11 cellular contexts compared by ENCODE assay signal in the genomic region with DNA sequence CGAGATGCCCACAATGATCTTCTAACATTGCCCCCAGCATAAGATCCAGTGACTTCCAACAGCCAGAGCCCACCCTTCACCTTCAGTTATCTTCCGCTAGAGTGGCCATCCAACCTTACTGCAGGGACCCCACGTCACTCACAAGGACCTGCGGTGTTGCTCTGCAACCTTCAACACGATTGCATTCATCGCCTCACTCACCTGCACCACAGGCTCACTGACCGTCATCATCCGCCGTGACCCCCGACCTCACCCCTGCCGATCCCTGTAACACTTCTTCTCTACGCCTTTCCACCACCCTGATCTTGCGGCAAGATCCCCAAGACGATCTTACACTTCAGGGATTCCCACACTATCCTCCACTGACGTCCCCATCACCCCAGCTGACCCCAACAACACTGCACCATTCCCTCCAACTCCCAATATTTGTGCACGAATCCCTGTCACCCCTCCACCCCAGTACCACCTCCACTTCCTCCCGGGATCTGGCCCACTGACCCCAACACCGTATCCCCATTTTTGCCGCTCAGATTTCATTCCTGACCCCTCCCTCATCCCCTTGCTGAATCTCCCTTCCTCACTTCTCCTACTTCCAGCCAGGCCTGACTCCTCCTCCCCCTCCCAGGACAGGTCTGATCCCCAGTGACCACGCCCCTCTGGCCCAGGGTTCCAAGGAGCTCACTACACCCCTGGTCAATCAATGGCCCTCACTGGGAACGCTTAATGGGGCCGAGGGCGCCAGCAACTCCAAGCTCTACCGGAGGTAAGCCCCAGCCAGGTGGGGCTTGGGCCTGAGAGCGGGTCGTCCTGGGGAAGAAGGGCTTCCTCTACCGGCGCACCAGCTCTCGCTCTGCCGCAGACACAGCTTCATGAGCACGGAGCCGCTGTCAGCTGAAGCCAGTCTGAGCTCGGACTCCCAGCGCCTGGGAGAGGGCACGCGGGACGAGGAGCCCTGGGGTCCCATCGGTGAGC. TPM values are rescaled to one million over a fixed set of nuclear protein-coding genes. Genes with fewer than 3 reads are reported as not detected.
DNase-seq lines count a peak whose midpoint lies in the region; ATAC-seq and TF ChIP-seq lines count a peak whose summit lies in the region.
"Had no signal": no experiment of that assay in that cellular context is flagged by ENCODE, and none has a peak within 500 bp of the region (broad histone marks: within the 10 kb centered on the region; RNA-seq: fewer than 3 reads in every experiment).

No MANE protein-coding gene starts in this region.

- peak overlapping the region; percentile 69 for H3K4me3 Mint-ChIP-seq in activated T-cell treated with anti-CD3 and anti-CD28 coated beads, Interleukin-2, amount 50 U/mL, for 4 hours
- peak overlapping the region; percentile 81 for H3K4me3 Mint-ChIP-seq in glutamatergic neuron (ENCODE audit: unreplicated experiment)
- H3K4me3 Mint-ChIP-seq in stimulated activated memory B cell treated with anti-CD40 and anti-IgM and Interleukin-4, amounts not matched to agents 10 μg/mL and 1 μg/mL and 100 μg/mL, for 72 hours: peak overlapping the region; percentile 77

- H3K27me3 ChIP-seq in SU-DHL-6 (ENCODE audit: low read length): no peaks in the 10 kb centered on the region
- H3K27me3 ChIP-seq in stomach: peaks cover 12 to 69% (median 47%) of the 10 kb centered on the region in 3 donors

- H3K9me3 ChIP-seq in SU-DHL-6 (ENCODE audit: insufficient read depth, low read length) (no peaks in the 10 kb centered on the region), stomach (no peaks in the 10 kb centered on the region)
- H3K9me3 ChIP-seq: Peyer's patch had no signal

- WGBS in stomach, 5 donors: 5 to 8% (median 7%) methylated on average over 29 to 38 of the region's 38 CpGs

- no peak for TF ChIP-seq EP300 in stomach (IDR thresholded peaks at IDR 0.05)

- peaks cover 12% of the 10 kb centered on the region for H3K4me1 Mint-ChIP-seq in activated T-cell treated with anti-CD3 and anti-CD28 coated beads, Interleukin-2, amount 50 U/mL, for 4 hours (ENCODE audit: low read depth)
- H3K4me1 Mint-ChIP-seq in glutamatergic neuron (ENCODE audit: low read depth, unreplicated experiment): peaks cover 25% of the 10 kb centered on the region
- peaks cover 14% of the 10 kb centered on the region for H3K4me1 Mint-ChIP-seq in stimulated activated memory B cell treated with anti-CD40 and anti-IgM and Interleukin-4, amounts not matched to agents 10 μg/mL and 1 μg/mL and 100 μg/mL, for 72 hours

- no peaks in the 10 kb centered on the region for H3F3A ChIP-seq in SU-DHL-6 (ENCODE audit: insufficient read depth)

- no peaks in the 10 kb centered on the region for H3K36me3 ChIP-seq in SU-DHL-6 (ENCODE audit: low read length)
- H3K36me3 ChIP-seq in stomach: peaks cover 17 to 26% (median 21%) of the 10 kb centered on the region in 4 donors

- no peaks in the 10 kb centered on the region for H4K20me1 ChIP-seq in SU-DHL-6 (ENCODE audit: low read depth, low read length)

- no peaks in the 10 kb centered on the region for H3K9me2 ChIP-seq in SU-DHL-6 (replicated peaks; ENCODE audit: insufficient read depth, low read length)

- intact Hi-C loops in stomach (cut with DNase I; ENCODE audit: low total_unique reads): no loop called here

- H3K9me3 Mint-ChIP-seq in activated T-cell treated with anti-CD3 and anti-CD28 coated beads, Interleukin-2, amount 50 U/mL, for 4 hours: no peaks in the 10 kb centered on the region
- peaks cover 20% of the 10 kb centered on the region for H3K9me3 Mint-ChIP-seq in glutamatergic neuron (ENCODE audit: unreplicated experiment)
- no peaks in the 10 kb centered on the region for H3K9me3 Mint-ChIP-seq in stimulated activated memory B cell treated with anti-CD40 and anti-IgM and Interleukin-4, amounts not matched to agents 10 μg/mL and 1 μg/mL and 100 μg/mL, for 72 hours

- no peak for TF ChIP-seq CTCF in SU-DHL-6 (IDR thresholded peaks at IDR 0.05; ENCODE audit: insufficient read depth, low read length, poor library complexity, severe bottlenecking)
- TF ChIP-seq CTCF in glutamatergic neuron (IDR thresholded peaks at IDR 0.05; ENCODE audit: partially characterized antibody, unreplicated experiment): no peak
- no peak for TF ChIP-seq CTCF in stomach (IDR thresholded peaks at IDR 0.05)

- peaks cover 6% of the 10 kb centered on the region for H3K36me3 Mint-ChIP-seq in activated T-cell treated with anti-CD3 and anti-CD28 coated beads, Interleukin-2, amount 50 U/mL, for 4 hours (ENCODE audit: insufficient read depth)
- H3K36me3 Mint-ChIP-seq in glutamatergic neuron (ENCODE audit: unreplicated experiment): peaks cover 17% of the 10 kb centered on the region
- H3K36me3 Mint-ChIP-seq in stimulated activated memory B cell treated with anti-CD40 and anti-IgM and Interleukin-4, amounts not matched to agents 10 μg/mL and 1 μg/mL and 100 μg/mL, for 72 hours: peaks cover 25% of the 10 kb centered on the region

- no peak overlapping the region for H2AFZ ChIP-seq in SU-DHL-6 (ENCODE audit: low read depth, low read length, severe bottlenecking)

- ATAC-seq in activated T-cell treated with anti-CD3 and anti-CD28 coated beads, Interleukin-2, amount 50 U/mL, for 4 hours: no peak
- ATAC-seq in stimulated activated memory B cell treated with anti-CD40 and anti-IgM and Interleukin-4, amounts not matched to agents 10 μg/mL and 1 μg/mL and 100 μg/mL, for 72 hours: no peak
- ATAC-seq in GM18511 (IDR thresholded peaks at IDR 0.05; ENCODE audit: unreplicated experiment): no peak
- ATAC-seq: left lobe of liver had no signal

- H3K4me2 ChIP-seq in SU-DHL-6 (ENCODE audit: low read depth, low read length, poor library complexity, severe bottlenecking): peak overlapping the region; percentile 28

- H3K27ac Mint-ChIP-seq in glutamatergic neuron (ENCODE audit: unreplicated experiment): peak overlapping the region; percentile 72
- no peak overlapping the region for H3K27ac Mint-ChIP-seq in stimulated activated memory B cell treated with anti-CD40 and anti-IgM and Interleukin-4, amounts not matched to agents 10 μg/mL and 1 μg/mL and 100 μg/mL, for 72 hours

- no peak overlapping the region for H3K27ac ChIP-seq in SU-DHL-6 (ENCODE audit: low read depth, low read length)
- H3K27ac ChIP-seq in stomach: no peak overlapping the region
- H3K27ac ChIP-seq: Peyer's patch had no signal

- H3K4me3 ChIP-seq in SU-DHL-6 (ENCODE audit: insufficient read depth, low read length, poor library complexity, severe bottlenecking) (no peak overlapping the region), stomach (peak overlapping the region in 2 of 4 donors; percentile 38 to 47)

- peaks cover 37% of the 10 kb centered on the region for H3K27me3 Mint-ChIP-seq in activated T-cell treated with anti-CD3 and anti-CD28 coated beads, Interleukin-2, amount 50 U/mL, for 4 hours (ENCODE audit: low read depth)
- peaks cover 11% of the 10 kb centered on the region for H3K27me3 Mint-ChIP-seq in glutamatergic neuron (ENCODE audit: unreplicated experiment)
- H3K27me3 Mint-ChIP-seq in stimulated activated memory B cell treated with anti-CD40 and anti-IgM and Interleukin-4, amounts not matched to agents 10 μg/mL and 1 μg/mL and 100 μg/mL, for 72 hours: peaks cover 63% of the 10 kb centered on the region

- no peaks in the 10 kb centered on the region for H3K79me2 ChIP-seq in SU-DHL-6 (ENCODE audit: insufficient read depth, low read length)

- H3K4me1 ChIP-seq in stomach: peaks cover 11 to 19% (median 13%) of the 10 kb centered on the region in 4 donors

- H3K9ac ChIP-seq in SU-DHL-6 (ENCODE audit: low read length): no peak overlapping the region

- no peak for TF ChIP-seq POLR2A in stomach (IDR thresholded peaks at IDR 0.05)

- DNase-seq in activated T-cell treated with anti-CD3 and anti-CD28 coated beads, Interleukin-2, amount 50 U/mL, for 4 hours: no peak
- DNase-seq in activated T-cell treated with anti-CD3 and anti-CD28 coated beads for 4 hours (no peak), glutamatergic neuron (peak; percentile 52), NCI-H2107 treated with DMSO at 0.1 percent for 48 hours (lab: John Stamatoyannopoulos, UW; ENCODE audit: unreplicated experiment) (no peak), stomach (no peak)
- DNase-seq: Peyer's patch had no signal

RNA-seq across cellular contexts. Expression of gene RUNDC3A, which starts 7.6 kb away (rescaled TPM):
- under 1 TPM in 2 of 3 donors, not detected in 1; 0.18 to 0.26 TPM for total RNA-seq in activated T-cell treated with anti-CD3 and anti-CD28 coated beads, Interleukin-2, amount 50 U/mL, for 4 hours
- 282 TPM for total RNA-seq in glutamatergic neuron (ENCODE audit: unreplicated experiment)
- 10 to 100 TPM in 1 of 5 donors, 1 to 10 TPM in 2, under 1 TPM in 1, not detected in 1; 0.43 to 40.8 (median 3.5) TPM for total RNA-seq in stomach
- polyA plus RNA-seq in stomach: 1 to 10 TPM; 4.5 to 6.0 (median 4.5) TPM
- total RNA-seq: left lobe of liver had no signal

RNA-seq across cellular contexts. Expression of gene SLC25A39, which starts 8.6 kb away (rescaled TPM):
- total RNA-seq in activated T-cell treated with anti-CD3 and anti-CD28 coated beads, Interleukin-2, amount 50 U/mL, for 4 hours: 100 to 1,000 TPM; 211 to 248 (median 211) TPM
- 104 TPM for total RNA-seq in glutamatergic neuron (ENCODE audit: unreplicated experiment)
- 100 to 1,000 TPM in 3 of 5 donors, 10 to 100 TPM in 2; 42.0 to 351 (median 133) TPM for total RNA-seq in stomach
- polyA plus RNA-seq in stomach: 100 to 1,000 TPM; 124 to 161 (median 135) TPM

RNA-seq across cellular contexts. Expression of gene GRN, which starts 29.1 kb away (rescaled TPM):
- total RNA-seq in activated T-cell treated with anti-CD3 and anti-CD28 coated beads, Interleukin-2, amount 50 U/mL, for 4 hours: 10 to 100 TPM; 32.0 to 39.5 (median 36.5) TPM
- total RNA-seq in glutamatergic neuron (ENCODE audit: unreplicated experiment): 88.7 TPM
- 100 to 1,000 TPM; 104 to 644 (median 239) TPM for total RNA-seq in stomach
- polyA plus RNA-seq in stomach: 100 to 1,000 TPM in 1 of 3 donors, 10 to 100 TPM in 2; 31.8 to 189 (median 78.9) TPM

RNA-seq across cellular contexts. Expression of gene FAM171A2, which starts 47.6 kb away (rescaled TPM):
- under 1 TPM; 0.24 to 0.33 (median 0.27) TPM for total RNA-seq in activated T-cell treated with anti-CD3 and anti-CD28 coated beads, Interleukin-2, amount 50 U/mL, for 4 hours
- total RNA-seq in glutamatergic neuron (ENCODE audit: unreplicated experiment) (81.3 TPM), stomach (1 to 10 TPM in 2 of 5 donors, not detected in 3; 2.0 to 5.4 TPM)
- polyA plus RNA-seq in stomach: under 1 TPM; 0.30 to 0.31 (median 0.31) TPM

RNA-seq across cellular contexts. Expression of gene SLC4A1, which starts 48.1 kb away (rescaled TPM):
- total RNA-seq in activated T-cell treated with anti-CD3 and anti-CD28 coated beads, Interleukin-2, amount 50 U/mL, for 4 hours: not detected
- total RNA-seq in glutamatergic neuron (ENCODE audit: unreplicated experiment) (not detected), stomach (1 to 10 TPM in 1 of 5 donors, not detected in 4; 8.3 TPM)
- not detected for polyA plus RNA-seq in stomach
- total RNA-seq: dermis microvascular lymphatic vessel endothelial cell, Peyer's patch had no signal
